ENCODE assay signal across 10 cellular contexts in the genomic region with DNA sequence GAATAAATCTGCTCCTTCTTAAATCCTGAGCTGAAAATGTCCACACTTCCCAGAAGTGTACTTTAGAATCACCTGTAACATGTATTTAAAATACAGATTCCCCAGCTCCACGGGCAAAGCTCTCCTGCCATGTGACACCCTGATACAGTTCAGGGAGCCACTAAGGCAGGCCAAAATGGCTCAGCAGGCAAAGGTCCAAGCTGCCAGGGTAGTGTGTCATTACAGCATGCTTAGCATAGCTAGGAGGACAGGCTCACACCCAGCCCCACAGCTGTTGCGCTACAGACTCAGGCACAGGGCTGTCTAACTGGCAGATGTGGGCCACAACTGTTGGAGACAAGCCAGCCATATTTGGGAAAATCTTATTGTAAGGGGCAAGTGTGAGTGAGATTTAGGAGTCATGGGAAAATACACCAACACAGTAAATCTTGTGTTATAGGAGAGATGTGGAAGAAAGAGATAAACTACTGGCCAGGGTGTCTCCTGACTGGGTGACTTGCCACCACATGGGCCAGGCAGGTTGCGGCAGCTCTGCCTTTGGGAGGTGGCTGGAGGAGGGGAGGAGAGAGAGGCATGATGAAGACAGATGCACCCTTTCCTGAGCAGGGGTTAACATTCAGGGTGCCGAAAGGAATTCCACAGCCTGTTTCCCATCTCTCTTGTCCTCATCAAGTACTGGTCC.
DNase-seq lines count a peak whose midpoint lies in the region; TF ChIP-seq lines count a peak whose summit lies in the region.
"Had no signal": no experiment of that assay in that cellular context is flagged by ENCODE, and none has a peak within 500 bp of the region (broad histone marks: within the 10 kb centered on the region; RNA-seq: fewer than 3 reads in every experiment).

No MANE protein-coding gene starts in this region.

- peaks cover 7% of the 10 kb centered on the region for H3K4me1 Mint-ChIP-seq in progenitor cell of endocrine pancreas (ENCODE audit: low read depth)

- no peaks in the 10 kb centered on the region for H3K27me3 Mint-ChIP-seq in progenitor cell of endocrine pancreas

- no peak for TF ChIP-seq POLR2A in erythroblast (IDR thresholded peaks at IDR 0.05; ENCODE audit: low read length)

- H3K27ac Mint-ChIP-seq in progenitor cell of endocrine pancreas: peak overlapping the region; percentile 47

- TF ChIP-seq CTCF in progenitor cell of endocrine pancreas (IDR thresholded peaks at IDR 0.05; ENCODE audit: unreplicated experiment): no peak

- DNase-seq in ELR (ENCODE audit: low read depth): peak; percentile 51
- peak; percentile 34 for DNase-seq in RPMI7951 (ENCODE audit: low read depth)
- peak; percentile 12 for DNase-seq in fibroblast of the conjunctiva (ENCODE audit: low read depth)
- no peak for DNase-seq in progenitor cell of endocrine pancreas (ENCODE audit: low spot score, unreplicated experiment)
- DNase-seq in NCI-H526 (lab: John Stamatoyannopoulos, UW): no peak
- no peak for DNase-seq in GOT3 (lab: John Stamatoyannopoulos, UW)
- no peak for DNase-seq in erythroblast (lab: John Stamatoyannopoulos, UW)
- no peak for DNase-seq in NCI-H748 (lab: John Stamatoyannopoulos, UW; ENCODE audit: unreplicated experiment)
- DNase-seq: activated CD4-positive, alpha-beta T cell treated with anti-CD3 and anti-CD28 coated beads, Interleukin-2, amount 50 U/mL, for 4 hours; NCI-H1105 had no signal

- no peak overlapping the region for H3K4me3 Mint-ChIP-seq in progenitor cell of endocrine pancreas (ENCODE audit: low read depth)

- peaks cover 5% of the 10 kb centered on the region for H3K36me3 Mint-ChIP-seq in progenitor cell of endocrine pancreas (ENCODE audit: insufficient read depth)

- H3K9me3 Mint-ChIP-seq in progenitor cell of endocrine pancreas (ENCODE audit: low read depth): no peaks in the 10 kb centered on the region

Comparison
In these comparisons a context has a peak if more than half of its experiments do, and no peak if none do; other contexts are left out.
1. DNase-seq: peak in ELR (single experiment), RPMI7951 (single experiment) and fibroblast of the conjunctiva (single experiment); none in progenitor cell of endocrine pancreas (single experiment), NCI-H526 (0 of 2), GOT3 (single experiment), erythroblast (0 of 2) and NCI-H748 (single experiment).